15 cellular contexts compared by ENCODE assay signal in genomic region chr9:78011037-78011436, GRCh38. TPM values are rescaled to one million over a fixed set of nuclear protein-coding genes. Genes with fewer than 3 reads are reported as not detected.
DNase-seq lines count a peak whose midpoint lies in the region; ATAC-seq and TF ChIP-seq lines count a peak whose summit lies in the region.
"Had no signal": no experiment of that assay in that cellular context is flagged by ENCODE, and none has a peak within 500 bp of the region (broad histone marks: within the 10 kb centered on the region; RNA-seq: fewer than 3 reads in every experiment).

No MANE protein-coding gene starts in this region.

- H3K27ac ChIP-seq in BLaER1 (peak overlapping the region; percentile 47; the same call in 1 of the 2 replicates), right lobe of liver (no peak overlapping the region), sigmoid colon (peak overlapping the region in 2 of 4 donors; percentile 10 to 31)
- H3K27ac ChIP-seq: gastrocnemius medialis, RWPE1, VCaP had no signal

- TF ChIP-seq CTCF in right lobe of liver (IDR thresholded peaks at IDR 0.05): no peak
- no peak for TF ChIP-seq CTCF in sigmoid colon (IDR thresholded peaks at IDR 0.05)

- H3K4me3 ChIP-seq in BLaER1 (no peak overlapping the region), right lobe of liver (no peak overlapping the region), sigmoid colon (no peak overlapping the region)
- H3K4me3 ChIP-seq: gastrocnemius medialis had no signal

- no peaks in the 10 kb centered on the region for H3K27me3 Mint-ChIP-seq in activated naive CD8-positive, alpha-beta T cell treated with anti-CD3 and anti-CD28 coated beads, Interleukin-2, amount 50 U/mL, for 24 hours

- DNase-seq in GF-D8 (lab: John Stamatoyannopoulos, UW) (peak; percentile 32), right lobe of liver (no peak), sigmoid colon (no peak), H4 (ENCODE audit: low spot score) (no peak), KG1 (lab: John Stamatoyannopoulos, UW) (no peak), NCI-H1930 (lab: John Stamatoyannopoulos, UW) (no peak)
- DNase-seq in activated naive CD8-positive, alpha-beta T cell treated with anti-CD3 and anti-CD28 coated beads, Interleukin-2, amount 50 U/mL, for 24 hours: no peak
- DNase-seq: activated effector memory CD4-positive, alpha-beta T cell treated with Interleukin-2 at 50 U/mL for 16 hours; dorsolateral prefrontal cortex; gastrocnemius medialis; kidney glomerular epithelial cell; NCI-H446 treated with DMSO at 0.1 percent for 48 hours had no signal

- H3K9ac ChIP-seq in BLaER1: no peak overlapping the region

- H3K27me3 ChIP-seq in BLaER1 (no peaks in the 10 kb centered on the region), right lobe of liver (no peaks in the 10 kb centered on the region), sigmoid colon (no peaks in the 10 kb centered on the region)
- H3K27me3 ChIP-seq: dorsolateral prefrontal cortex, gastrocnemius medialis had no signal

- H3K27ac Mint-ChIP-seq in activated naive CD8-positive, alpha-beta T cell treated with anti-CD3 and anti-CD28 coated beads, Interleukin-2, amount 50 U/mL, for 24 hours: peak overlapping the region; percentile 71

- no peak for TF ChIP-seq EP300 in sigmoid colon (IDR thresholded peaks at IDR 0.05)

- WGBS in right lobe of liver (ENCODE audit: insufficient coverage, low coverage, low lambda C conversion rate, missing lambda C conversion rate): 17% methylated on average over 1 of the region's 1 CpG
- 55 to 67% methylated on average over 1 of the region's 1 CpG for WGBS in sigmoid colon, 2 donors

- no peak overlapping the region for H3K4me3 Mint-ChIP-seq in activated naive CD8-positive, alpha-beta T cell treated with anti-CD3 and anti-CD28 coated beads, Interleukin-2, amount 50 U/mL, for 24 hours

- peak overlapping the region; percentile 67 for H3K4me2 ChIP-seq in BLaER1

- TF ChIP-seq POLR2A in right lobe of liver (IDR thresholded peaks at IDR 0.05) (no peak), sigmoid colon (IDR thresholded peaks at IDR 0.05) (no peak)

- H3K4me1 Mint-ChIP-seq in activated naive CD8-positive, alpha-beta T cell treated with anti-CD3 and anti-CD28 coated beads, Interleukin-2, amount 50 U/mL, for 24 hours: peaks cover 48% of the 10 kb centered on the region

- no peaks in the 10 kb centered on the region for H3K9me3 Mint-ChIP-seq in activated naive CD8-positive, alpha-beta T cell treated with anti-CD3 and anti-CD28 coated beads, Interleukin-2, amount 50 U/mL, for 24 hours

- peaks cover 3% of the 10 kb centered on the region for H3K36me3 Mint-ChIP-seq in activated naive CD8-positive, alpha-beta T cell treated with anti-CD3 and anti-CD28 coated beads, Interleukin-2, amount 50 U/mL, for 24 hours (ENCODE audit: low read depth)

- H4K20me1 ChIP-seq in BLaER1: no peaks in the 10 kb centered on the region

- H3K9me3 ChIP-seq in BLaER1 (peaks cover 6% of the 10 kb centered on the region; the same call in 1 of the 2 replicates), right lobe of liver (no peaks in the 10 kb centered on the region), sigmoid colon (no peaks in the 10 kb centered on the region)
- H3K9me3 ChIP-seq: gastrocnemius medialis had no signal

- ATAC-seq in activated naive CD8-positive, alpha-beta T cell treated with anti-CD3 and anti-CD28 coated beads, Interleukin-2, amount 50 U/mL, for 24 hours: no peak
- ATAC-seq in right lobe of liver: peak; percentile 81 to 90 (median 86)

- H3K36me3 ChIP-seq in BLaER1 (no peaks in the 10 kb centered on the region), right lobe of liver (no peaks in the 10 kb centered on the region), sigmoid colon (no peaks in the 10 kb centered on the region)
- H3K36me3 ChIP-seq: gastrocnemius medialis had no signal

- H3K4me1 ChIP-seq in BLaER1: peaks cover 27% of the 10 kb centered on the region
- peaks cover 0 to 53% (median 23%) of the 10 kb centered on the region in 4 donors for H3K4me1 ChIP-seq in right lobe of liver
- peaks cover 0 to 84% (median 63%) of the 10 kb centered on the region in 4 donors for H3K4me1 ChIP-seq in sigmoid colon

- intact Hi-C loops in right lobe of liver (cut with DNase I) (no loop called here), sigmoid colon (cut with DNase I) (no loop called here)

RNA-seq across cellular contexts. Expression of gene GNAQ, which starts 20.6 kb away (rescaled TPM):
- total RNA-seq in right lobe of liver (10 to 100 TPM; 15.8 to 28.7 (median 21.6) TPM), sigmoid colon (10 to 100 TPM; 49.5 to 79.2 (median 59.0) TPM)
- 10 to 100 TPM; 21.6 to 25.9 (median 25.2) TPM for polyA plus RNA-seq in sigmoid colon
- total RNA-seq in H4 (2014; rRNA removed; shearing (Covaris generic)): 17.5 and 20.6 TPM in 2 replicates
